In the genomic region with DNA sequence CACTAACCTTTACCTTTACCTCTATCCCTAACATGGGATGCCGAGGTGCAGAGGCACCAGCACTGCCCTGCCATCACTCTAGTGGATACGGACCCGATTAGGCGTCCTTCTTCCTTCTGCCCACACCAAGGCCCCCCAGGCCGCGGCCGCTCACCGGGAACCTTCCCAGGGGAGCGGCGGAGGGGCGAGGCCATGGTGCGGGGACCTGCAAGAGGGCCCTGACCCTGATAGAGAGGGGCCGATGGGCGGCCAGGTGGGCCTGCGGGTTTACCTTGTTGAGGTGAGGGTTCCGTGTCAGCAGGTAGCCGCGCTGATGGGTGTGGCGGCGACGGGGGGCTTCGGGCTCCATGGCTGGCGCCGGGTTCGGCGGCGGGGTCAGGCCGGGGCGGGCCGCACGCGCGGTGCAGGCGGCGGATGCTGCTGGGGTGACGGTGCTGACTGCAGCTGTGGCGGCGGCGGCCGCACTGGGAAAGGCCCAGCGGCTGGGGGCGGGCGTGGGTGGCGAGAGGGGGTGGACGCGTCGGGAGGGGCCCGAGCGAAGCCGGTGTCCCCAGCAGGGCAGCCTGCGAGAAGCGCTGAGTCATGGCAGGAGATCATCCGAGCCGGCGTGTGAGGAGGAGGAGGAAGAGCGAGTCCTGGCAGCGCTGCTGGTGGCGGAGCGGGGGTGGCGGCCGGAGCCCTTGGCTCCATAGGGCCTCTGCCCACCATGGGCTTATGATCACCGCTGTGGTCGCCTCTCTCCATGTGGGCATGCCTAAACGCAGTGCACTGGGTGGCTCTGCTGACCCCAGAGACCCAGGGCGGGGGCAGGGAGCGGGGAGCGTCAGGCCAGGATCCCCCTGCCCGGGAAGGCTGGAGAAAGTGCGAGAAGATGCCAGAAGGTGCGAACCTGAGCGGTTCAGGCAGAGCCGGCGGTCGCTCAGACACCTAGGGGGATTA, we compare ENCODE assay signal across 8 cellular contexts. TPM values are rescaled to one million over a fixed set of nuclear protein-coding genes. Genes with fewer than 3 reads are reported as not detected.
DNase-seq lines count a peak whose midpoint lies in the region; ATAC-seq and TF ChIP-seq lines count a peak whose summit lies in the region.

A gene (minus strand): TSS at position 446 of the 939 bp plus-strand sequence. CDS start 97 bp downstream, at position 349.

- peak; percentile 83 for DNase-seq in AG10803 (ENCODE audit: low read depth)
- DNase-seq in NOMO-1 treated with dmso at 0.1 percent for 144 hours (lab: John Stamatoyannopoulos, UW; ENCODE audit: unreplicated experiment) = peak; percentile 81
- peak; percentile 61 for DNase-seq in amniotic stem cell (lab: John Stamatoyannopoulos, UW)
- DNase-seq in heart left ventricle = peak; percentile 77 to 90 (median 88)
- peak; percentile 70 for DNase-seq in pons (ENCODE audit: low spot score)
- DNase-seq in NCI-H1694 treated with DMSO at 0.1 percent for 48 hours (lab: John Stamatoyannopoulos, UW) = no peak

- H3K27ac ChIP-seq in heart left ventricle = peak within 1 kb of the TSS in 11 of 12 donors; percentile 51 to 81 (median 71)

- TF ChIP-seq CTCF in AG10803 (conservative IDR thresholded peaks at IDR 0.05; ENCODE audit: low read length) (no peak), heart left ventricle (IDR thresholded peaks at IDR 0.05) (peak in 1 of 12 donors; percentile 18)

- ATAC-seq in GM18870 (IDR thresholded peaks at IDR 0.05; ENCODE audit: unreplicated experiment) (peak; percentile 51), HG03039 (IDR thresholded peaks at IDR 0.05; ENCODE audit: unreplicated experiment) (peak; percentile 81), heart left ventricle (peak; percentile 80 to 98 (median 94))

- H3K4me1 ChIP-seq in heart left ventricle = peaks cover 0 to 15% (median 6%) of the 10 kb centered on the region in 12 donors

- H3K9me3 ChIP-seq in heart left ventricle = no peaks in the 10 kb centered on the region

- H3K27me3 ChIP-seq in heart left ventricle = no peaks in the 10 kb centered on the region

- H3K36me3 ChIP-seq in heart left ventricle = no peaks in the 10 kb centered on the region

- 8 to 19% (median 14%) methylated on average over 24 to 74 of the region's 74 CpGs for WGBS in heart left ventricle, 4 donors

- H3K4me3 ChIP-seq in AG10803 (ENCODE audit: low read length) (peak within 1 kb of the TSS; percentile 71), heart left ventricle (peak within 1 kb of the TSS; percentile 51 to 88 (median 68))

- peak in 1 of 2 donors; percentile 50 for TF ChIP-seq POLR2A in heart left ventricle (IDR thresholded peaks at IDR 0.05)

- intact Hi-C loops in heart left ventricle (cut with DNase I) = loop anchor here in 1 of 10 donors (5.0 kb wide), 1 partner anchor 81 kb away; a partner anchor contains a TSS

RNA-seq across cellular contexts. Expression of the gene that starts here (rescaled TPM):
- 10 to 100 TPM; 15.2 to 28.5 (median 19.6) TPM for total RNA-seq in heart left ventricle
- 1 to 10 TPM; 7.0 to 8.8 TPM for polyA plus RNA-seq in heart left ventricle
